1 cellular context compared by ENCODE assay signal in genomic region chr16:4402439-4403132, GRCh38.
TF ChIP-seq lines count a peak whose summit lies in the region.

No MANE protein-coding gene starts in this region.

TF ChIP-seq in HepG2, 621 proteins besides CTCF, POLR2A, EP300 and RAD21 (continued from another document and continues in another):
- TF ChIP-seq GMEB2 (CRISPR knock-in tag; IDR thresholded peaks at IDR 0.05; ENCODE audit: low read depth) (no peak), ELK4 (CRISPR knock-in tag; IDR thresholded peaks at IDR 0.05; ENCODE audit: borderline replicate concordance) (no peak), ZNF503 (CRISPR knock-in tag; IDR thresholded peaks at IDR 0.05) (no peak), ZNF792 (CRISPR knock-in tag; IDR thresholded peaks at IDR 0.05) (no peak; the same call in 1 of the 2 replicates), MXD1 (CRISPR knock-in tag; IDR thresholded peaks at IDR 0.05) (peak; percentile 49; the same call in 1 of the 2 replicates), FOXO1 (CRISPR knock-in tag; IDR thresholded peaks at IDR 0.05) (0 out of 2 replicates have a peak, but pooled peaks have one; percentile 42), RXRB (CRISPR knock-in tag; IDR thresholded peaks at IDR 0.05; ENCODE audit: borderline replicate concordance) (peak; percentile 55; the same call in 1 of the 2 replicates), ZNF383 (CRISPR knock-in tag; IDR thresholded peaks at IDR 0.05; ENCODE audit: borderline replicate concordance) (no peak), NRL (CRISPR knock-in tag; IDR thresholded peaks at IDR 0.05; ENCODE audit: borderline replicate concordance) (no peak), GABPB1 (CRISPR knock-in tag; IDR thresholded peaks at IDR 0.05) (peak; percentile 54; the same call in 1 of the 2 replicates), NONO (IDR thresholded peaks at IDR 0.05) (no peak), NONO (CRISPR knock-in tag; conservative IDR thresholded peaks at IDR 0.05) (peak; percentile 56), HNRNPLL (IDR thresholded peaks at IDR 0.05; ENCODE audit: low read depth, low read length, poor library complexity, severe bottlenecking) (no peak), PAF1 (CRISPR knock-in tag; IDR thresholded peaks at IDR 0.05) (no peak), ATF7-NPFF (CRISPR knock-in tag; IDR thresholded peaks at IDR 0.05; ENCODE audit: low read depth) (peak; percentile 48; the same call in 1 of the 2 replicates), ZNF207 (IDR thresholded peaks at IDR 0.05; ENCODE audit: borderline replicate concordance) (no peak), ERF (CRISPR knock-in tag; IDR thresholded peaks at IDR 0.05) (0 out of 2 replicates have a peak, but pooled peaks have one; percentile 41), MLXIP (CRISPR knock-in tag; IDR thresholded peaks at IDR 0.05; ENCODE audit: borderline replicate concordance) (no peak), ZFP36L2 (CRISPR knock-in tag; IDR thresholded peaks at IDR 0.05) (no peak), ZNF558 (CRISPR knock-in tag; IDR thresholded peaks at IDR 0.05; ENCODE audit: borderline replicate concordance) (no peak), RNF2 (conservative IDR thresholded peaks at IDR 0.05; ENCODE audit: low read depth) (no peak), MIXL1 (CRISPR knock-in tag; IDR thresholded peaks at IDR 0.05) (0 out of 2 replicates have a peak, but pooled peaks have one; percentile 18), ARID5B (CRISPR knock-in tag; IDR thresholded peaks at IDR 0.05) (no peak), ZNF589 (CRISPR knock-in tag; conservative IDR thresholded peaks at IDR 0.05) (no peak), ZBTB43 (CRISPR knock-in tag; conservative IDR thresholded peaks at IDR 0.05) (no peak), MIER2 (CRISPR knock-in tag; IDR thresholded peaks at IDR 0.05) (no peak), RNF219 (CRISPR knock-in tag; IDR thresholded peaks at IDR 0.05) (no peak), TARDBP (CRISPR knock-in tag; IDR thresholded peaks at IDR 0.05) (no peak), ZNF329 (CRISPR knock-in tag; IDR thresholded peaks at IDR 0.05; ENCODE audit: low read depth) (no peak), GPN1 (CRISPR knock-in tag; IDR thresholded peaks at IDR 0.05; ENCODE audit: borderline replicate concordance) (no peak), ZNF253 (CRISPR knock-in tag; IDR thresholded peaks at IDR 0.05; ENCODE audit: borderline replicate concordance) (no peak), KLF15 (CRISPR knock-in tag; IDR thresholded peaks at IDR 0.05; ENCODE audit: borderline replicate concordance) (no peak), MAFK (conservative IDR thresholded peaks at IDR 0.05 in 1 of 2, IDR thresholded peaks at IDR 0.05 in 1 of 2; ENCODE audit: low read length in 2 of 2) (no peak), KAT7 (CRISPR knock-in tag; IDR thresholded peaks at IDR 0.05; ENCODE audit: borderline replicate concordance) (no peak), EHMT2 (IDR thresholded peaks at IDR 0.05; ENCODE audit: borderline replicate concordance, low read depth, low read length) (no peak), SIX1 (CRISPR knock-in tag; IDR thresholded peaks at IDR 0.05; ENCODE audit: borderline replicate concordance) (no peak), BORCS8-MEF2B (CRISPR knock-in tag; IDR thresholded peaks at IDR 0.05) (no peak), ARNT (IDR thresholded peaks at IDR 0.05) (no peak), ZBTB33 (CRISPR knock-in tag; IDR thresholded peaks at IDR 0.05) (peak; percentile 96), ARID2 (CRISPR knock-in tag; IDR thresholded peaks at IDR 0.05; ENCODE audit: borderline replicate concordance) (no peak), ZEB1 (IDR thresholded peaks at IDR 0.05; ENCODE audit: insufficient replicate concordance, low read depth) (no peak), ZBTB39 (CRISPR knock-in tag; IDR thresholded peaks at IDR 0.05) (no peak), KLF13 (CRISPR knock-in tag; IDR thresholded peaks at IDR 0.05) (no peak), HOXD1 (CRISPR knock-in tag; IDR thresholded peaks at IDR 0.05) (no peak), SMAD1 (CRISPR knock-in tag; IDR thresholded peaks at IDR 0.05; ENCODE audit: borderline replicate concordance, low read depth) (no peak)
